ENCODE assay signal across 27 cellular contexts in the genomic region with DNA sequence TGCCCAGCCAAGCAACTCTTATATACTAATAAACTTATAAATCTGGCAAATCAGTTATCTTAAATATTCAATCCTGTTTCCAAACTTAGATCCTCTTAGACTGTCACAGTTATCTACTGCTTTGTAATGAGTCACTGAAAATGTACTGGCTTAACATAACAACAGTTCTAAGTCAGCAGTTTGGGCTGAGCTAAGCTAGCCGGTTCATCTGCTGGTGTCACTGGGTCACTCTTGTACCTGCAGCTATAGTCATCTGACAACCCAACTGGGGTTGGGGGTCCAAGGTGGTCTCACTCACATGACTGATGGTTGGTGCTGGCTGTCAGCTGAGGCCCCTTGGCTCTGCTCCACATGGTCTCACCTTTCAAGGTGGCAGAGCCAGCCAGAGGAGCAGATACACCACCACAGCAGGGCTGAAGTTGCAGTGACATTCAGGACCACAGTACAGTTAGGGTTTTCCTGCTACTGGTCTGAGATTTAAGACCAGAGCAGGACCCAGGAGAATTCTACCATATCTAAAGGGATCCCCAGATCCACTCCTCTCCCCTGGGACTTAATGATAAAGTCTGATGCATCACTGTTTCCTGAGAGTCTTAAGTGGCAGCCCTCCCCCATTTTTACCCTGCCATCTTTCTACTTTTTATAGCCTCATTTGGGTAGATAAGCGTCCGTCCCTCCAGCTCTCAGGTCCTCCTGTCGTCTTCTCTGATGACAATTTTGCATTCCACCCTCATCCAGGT. TPM values are rescaled to one million over a fixed set of nuclear protein-coding genes. Genes with fewer than 3 reads are reported as not detected.
A peak's percentile ranks its signal among the peaks of the same experiment; 100 is the strongest.
DNase-seq lines count a peak whose midpoint lies in the region; ATAC-seq, FAIRE-seq and TF ChIP-seq lines count a peak whose summit lies in the region.
"Had no signal": no experiment of that assay in that cellular context is flagged by ENCODE, and none has a peak within 500 bp of the region (broad histone marks: within the 10 kb centered on the region; RNA-seq: fewer than 3 reads in every experiment).

No MANE protein-coding gene starts in this region.

- no peaks in the 10 kb centered on the region for H3F3A ChIP-seq in neural progenitor cell (ENCODE audit: low read depth)

- H3K27me3 ChIP-seq in BLaER1 treated with 17β-estradiol and CSF1 and Interleukin-3, amounts not matched to agents 10 nM and 100 nM, result no peaks in the 10 kb centered on the region
- no peaks in the 10 kb centered on the region for H3K27me3 ChIP-seq in neural progenitor cell
- H3K27me3 ChIP-seq: neutrophil, SJCRH30, spleen, stomach, transverse colon had no signal

- H3K36me3 Mint-ChIP-seq in HFFc6 (ENCODE audit: low read depth) (peaks cover 21% of the 10 kb centered on the region), endothelial cell (ENCODE audit: low read depth, unreplicated experiment) (peaks cover 7% of the 10 kb centered on the region), neural progenitor cell (peaks cover 9% of the 10 kb centered on the region)

- 0 out of 20 replicates have a peak overlapping the region, but pooled peaks of 1 of the 10 experiments have one; percentile 1 for H3K4me3 ChIP-seq in BLaER1 treated with 17β-estradiol and CSF1 and Interleukin-3, amounts not matched to agents 10 nM and 100 nM
- no peak overlapping the region for H3K4me3 ChIP-seq in neural progenitor cell
- no peak overlapping the region for H3K4me3 ChIP-seq in kidney (ENCODE audit: low read length in 2 of 2)
- H3K4me3 ChIP-seq: SJCRH30, spleen, stomach, transverse colon had no signal

- H3K4me1 Mint-ChIP-seq in HFFc6 (ENCODE audit: low read depth) (no peaks in the 10 kb centered on the region), endothelial cell (ENCODE audit: unreplicated experiment) (no peaks in the 10 kb centered on the region), neural progenitor cell (peaks cover 9% of the 10 kb centered on the region)

- H3K9me3 Mint-ChIP-seq in HFFc6 (peaks cover 14% of the 10 kb centered on the region), endothelial cell (ENCODE audit: unreplicated experiment) (peaks cover 5% of the 10 kb centered on the region), neural progenitor cell (peaks cover 9% of the 10 kb centered on the region)

- H3K27me3 Mint-ChIP-seq in HFFc6 (ENCODE audit: insufficient read depth) (peaks cover 2% of the 10 kb centered on the region), endothelial cell (ENCODE audit: unreplicated experiment) (peaks cover 2% of the 10 kb centered on the region), neural progenitor cell (ENCODE audit: insufficient read depth, low read depth) (peaks cover 4% of the 10 kb centered on the region)

- ATAC-seq in HG03095 (IDR thresholded peaks at IDR 0.05; ENCODE audit: unreplicated experiment), result no peak
- no peak for ATAC-seq in GM18909 (IDR thresholded peaks at IDR 0.05; ENCODE audit: poor library complexity, unreplicated experiment)

- intact Hi-C loops in kidney (cut with DNase I), result no loop called here

- H3K27ac ChIP-seq in BLaER1 treated with 17β-estradiol and CSF1 and Interleukin-3, amounts not matched to agents 10 nM and 100 nM, result no peak overlapping the region
- H3K27ac ChIP-seq in neural progenitor cell (no peak overlapping the region), kidney (ENCODE audit: low read depth in 2 of 2, low read length in 2 of 2) (no peak overlapping the region)
- H3K27ac ChIP-seq: neutrophil, SJCRH30, spleen, stomach, transverse colon had no signal

- H3K4me1 ChIP-seq in BLaER1 treated with 17β-estradiol and CSF1 and Interleukin-3, amounts not matched to agents 10 nM and 100 nM, result peaks cover 8 to 35% (median 24%) of the 10 kb centered on the region in 10 experiments
- H3K4me1 ChIP-seq in neural progenitor cell (no peaks in the 10 kb centered on the region), kidney (ENCODE audit: control insufficient read depth in 1 of 2, insufficient read depth in 1 of 2, low read depth in 1 of 2, low read length in 2 of 2) (no peaks in the 10 kb centered on the region)
- H3K4me1 ChIP-seq: SJCRH30, stomach, transverse colon had no signal

- H3K79me2 ChIP-seq in neural progenitor cell (ENCODE audit: low read depth), result no peaks in the 10 kb centered on the region

- H3K36me3 ChIP-seq in BLaER1 treated with 17β-estradiol and CSF1 and Interleukin-3, amounts not matched to agents 10 nM and 100 nM, result peaks cover 0 to 19% (median 4%) of the 10 kb centered on the region in 11 experiments; a peak in 10 of 22 replicates
- H3K36me3 ChIP-seq in neural progenitor cell, result no peaks in the 10 kb centered on the region
- H3K36me3 ChIP-seq in kidney (ENCODE audit: control insufficient read depth in 1 of 2, insufficient read depth in 2 of 2, low read length in 2 of 2), result no peaks in the 10 kb centered on the region
- H3K36me3 ChIP-seq: neutrophil, SJCRH30, spleen, stomach, transverse colon had no signal

- DNase-seq in HFFc6 (peak; percentile 32), endothelial cell (ENCODE audit: low spot score) (no peak), neural progenitor cell (ENCODE audit: low spot score) (no peak), kidney (no peak), NCI-H345 treated with DMSO at 0.1 percent for 48 hours (lab: John Stamatoyannopoulos, UW; ENCODE audit: unreplicated experiment) (no peak)
- DNase-seq: activated CD4-positive, alpha-beta T cell treated with anti-CD3 and anti-CD28 coated beads for 4 hours; activated naive CD4-positive, alpha-beta T cell treated with anti-CD3 and anti-CD28 coated beads, Interleukin-2, amount 50 U/mL, for 16 hours; activated T-cell treated with anti-CD3 and anti-CD28 coated beads, Interleukin-2, amount 50 U/mL, for 48 hours; anterior cingulate cortex; caudate nucleus; COR-L47; dermis blood vessel endothelial cell; DMS79 treated with DMSO at 0.1 percent for 48 hours; H9; mammary epithelial cell; NCI-H187 treated with DMSO at 0.1 percent for 48 hours; NCI-H774; SJCRH30; spleen; stimulated activated CD4-positive, alpha-beta T cell treated with anti-CD3 and anti-CD28 coated beads, Interleukin-4, amount 100 ng/mL, for 24 hours; stomach; transverse colon had no signal

- no peak for FAIRE-seq in kidney (lab: Jason Lieb, UNC)

- TF ChIP-seq CTCF in HFFc6 (IDR thresholded peaks at IDR 0.05), result no peak
- TF ChIP-seq CTCF in endothelial cell (IDR thresholded peaks at IDR 0.05; ENCODE audit: unreplicated experiment), result no peak
- no peak for TF ChIP-seq CTCF in neural progenitor cell (IDR thresholded peaks at IDR 0.05)
- TF ChIP-seq CTCF in kidney (IDR thresholded peaks at IDR 0.05; ENCODE audit: borderline replicate concordance, extremely low read depth, insufficient read depth), result no peak

- H3K4me2 ChIP-seq in BLaER1 treated with 17β-estradiol and CSF1 and Interleukin-3, amounts not matched to agents 10 nM and 100 nM, result peak overlapping the region in 8 of 11 experiments; percentile 2 to 66 (median 32); a peak in 12 of 22 replicates
- no peak overlapping the region for H3K4me2 ChIP-seq in neural progenitor cell

- no peak overlapping the region for H2AFZ ChIP-seq in neural progenitor cell (replicated peaks)

- no peak overlapping the region for H3K9ac ChIP-seq in BLaER1 treated with 17β-estradiol and CSF1 and Interleukin-3, amounts not matched to agents 10 nM and 100 nM
- no peak overlapping the region for H3K9ac ChIP-seq in neural progenitor cell
- no peak overlapping the region for H3K9ac ChIP-seq in kidney (ENCODE audit: low read length in 2 of 2)

- H3K4me3 Mint-ChIP-seq in HFFc6, result no peak overlapping the region
- peak overlapping the region; percentile 47 for H3K4me3 Mint-ChIP-seq in endothelial cell (ENCODE audit: unreplicated experiment)
- H3K4me3 Mint-ChIP-seq in neural progenitor cell, result peak overlapping the region; percentile 49
- H3K4me3 Mint-ChIP-seq: H9 had no signal

- H3K27ac Mint-ChIP-seq in HFFc6 (no peak overlapping the region), endothelial cell (ENCODE audit: unreplicated experiment) (no peak overlapping the region), neural progenitor cell (peak overlapping the region; percentile 20)
- H3K27ac Mint-ChIP-seq: H9 had no signal

- peaks cover 7 to 12% (median 8%) of the 10 kb centered on the region in 11 experiments; a peak in 21 of 22 replicates for H3K9me3 ChIP-seq in BLaER1 treated with 17β-estradiol and CSF1 and Interleukin-3, amounts not matched to agents 10 nM and 100 nM (replicated peaks in 1 of 11)
- H3K9me3 ChIP-seq in neural progenitor cell (ENCODE audit: low read depth) (no peaks in the 10 kb centered on the region), kidney (ENCODE audit: control insufficient read depth in 1 of 2, low read length in 2 of 2) (peaks cover 0 to 3% of the 10 kb centered on the region in 2 donors)
- H3K9me3 ChIP-seq: neutrophil, SJCRH30, stomach, transverse colon had no signal

- H4K20me1 ChIP-seq in BLaER1 treated with 17β-estradiol and CSF1 and Interleukin-3, amounts not matched to agents 10 nM and 100 nM, result no peaks in the 10 kb centered on the region
- H4K20me1 ChIP-seq in neural progenitor cell (ENCODE audit: low read depth), result no peaks in the 10 kb centered on the region

RNA-seq across cellular contexts. Expression of a gene that starts 7.9 kb away (rescaled TPM):
- total RNA-seq in HFFc6 (2021; fragmentation: NEBNext Ultra II Directional; extraction: Animal tissue kit (Norgen Biotek cat#: 25700)), result 10 to 100 TPM; 11.8 to 17.0 (median 13.1) TPM
- total RNA-seq in endothelial cell (ENCODE audit: unreplicated experiment) (4.1 TPM), neural progenitor cell (ENCODE audit: low replicate concordance) (11.9 and 27.8 TPM in 2 replicates), kidney (27.8 TPM)
- polyA plus RNA-seq in kidney (ENCODE audit: insufficient read depth, low read depth, low replicate concordance), result 176 TPM

RNA-seq across cellular contexts. Expression of a gene that starts 12.2 kb away (rescaled TPM):
- 100 to 1,000 TPM; 203 to 259 (median 210) TPM for total RNA-seq in HFFc6 (2021; fragmentation: NEBNext Ultra II Directional; extraction: Animal tissue kit (Norgen Biotek cat#: 25700))
- total RNA-seq in endothelial cell (ENCODE audit: unreplicated experiment) (124 TPM), neural progenitor cell (ENCODE audit: low replicate concordance) (252 and 254 TPM in 2 replicates), kidney (81.2 TPM)
- polyA plus RNA-seq in kidney (ENCODE audit: insufficient read depth, low read depth, low replicate concordance), result 86.0 TPM

RNA-seq across cellular contexts. Expression of a gene that starts 32.7 kb away (rescaled TPM):
- 1 to 10 TPM; 1.2 to 2.8 (median 1.7) TPM for total RNA-seq in HFFc6 (2021; fragmentation: NEBNext Ultra II Directional; extraction: Animal tissue kit (Norgen Biotek cat#: 25700))
- 6.2 TPM for total RNA-seq in endothelial cell (ENCODE audit: unreplicated experiment)
- total RNA-seq in neural progenitor cell (ENCODE audit: low replicate concordance), result 0.31 TPM in 1 of 2 replicates, not detected in the other
- total RNA-seq in kidney, result 36.3 TPM
- 11.8 TPM for polyA plus RNA-seq in kidney (ENCODE audit: insufficient read depth, low read depth, low replicate concordance)
- total RNA-seq: renal cortical epithelial cell had no signal

RNA-seq across cellular contexts. Expression of a gene that starts 52.2 kb away (rescaled TPM):
- 10 to 100 TPM; 32.6 to 41.1 (median 39.7) TPM for total RNA-seq in HFFc6 (2021; fragmentation: NEBNext Ultra II Directional; extraction: Animal tissue kit (Norgen Biotek cat#: 25700))
- total RNA-seq in endothelial cell (ENCODE audit: unreplicated experiment), result 23.2 TPM
- 17.5 and 63.4 TPM in 2 replicates for total RNA-seq in neural progenitor cell (ENCODE audit: low replicate concordance)
- 39.2 TPM for total RNA-seq in kidney
- polyA plus RNA-seq in kidney (ENCODE audit: insufficient read depth, low read depth, low replicate concordance), result 103 TPM

RNA-seq across cellular contexts. Expression of a gene that starts 52.3 kb away (rescaled TPM):
- total RNA-seq in HFFc6 (2021; fragmentation: NEBNext Ultra II Directional; extraction: Animal tissue kit (Norgen Biotek cat#: 25700)), result 10 to 100 TPM; 46.6 to 57.7 (median 53.7) TPM
- total RNA-seq in endothelial cell (ENCODE audit: unreplicated experiment), result 21.2 TPM
- 23.5 and 28.8 TPM in 2 replicates for total RNA-seq in neural progenitor cell (ENCODE audit: low replicate concordance)
- 64.5 TPM for total RNA-seq in kidney
- 150 TPM for polyA plus RNA-seq in kidney (ENCODE audit: insufficient read depth, low read depth, low replicate concordance)
